ENCODE assay signal across 32 cellular contexts in genomic region chr1:244006381-244006901, GRCh38. TPM values are rescaled to one million over a fixed set of nuclear protein-coding genes. Genes with fewer than 3 reads are reported as not detected.
DNase-seq lines count a peak whose midpoint lies in the region; ATAC-seq, FAIRE-seq and TF ChIP-seq lines count a peak whose summit lies in the region.
"Had no signal": no experiment of that assay in that cellular context is flagged by ENCODE, and none has a peak within 500 bp of the region (broad histone marks: within the 10 kb centered on the region; RNA-seq: fewer than 3 reads in every experiment).

No MANE protein-coding gene starts in this region.

- BruUV-seq in HepG2 (replicated peaks; lab: Mats Ljungman, UMichigan) (no TSS peak), endothelial cell of umbilical vein (replicated peaks; lab: Mats Ljungman, UMichigan) (no TSS peak)

- H3K36me3 ChIP-seq in HepG2 (replicated peaks in 1 of 2; ENCODE audit: control insufficient read depth in 1 of 2, insufficient read depth in 2 of 2, low read length in 2 of 2) = no peaks in the 10 kb centered on the region
- H3K36me3 ChIP-seq in right lobe of liver = no peaks in the 10 kb centered on the region
- no peaks in the 10 kb centered on the region for H3K36me3 ChIP-seq in HEK293 (ENCODE audit: control insufficient read depth in 2 of 2, insufficient read depth in 1 of 2, low read length in 2 of 2)
- H3K36me3 ChIP-seq in endothelial cell of umbilical vein (ENCODE audit: control insufficient read depth in 2 of 2, extremely low read depth in 1 of 2, insufficient read depth in 2 of 2, low read length in 2 of 2) = no peaks in the 10 kb centered on the region
- H3K36me3 ChIP-seq: BE2C; BLaER1; BLaER1 treated with 17β-estradiol and CSF1 and Interleukin-3, amounts not matched to agents 10 nM and 100 nM had no signal

- intact Hi-C loops in HepG2 (cut with micrococcal nuclease; ENCODE audit: unreplicated experiment) = no loop called here
- intact Hi-C loops in right lobe of liver (cut with DNase I) = no loop called here
- intact Hi-C loops in endothelial cell of umbilical vein (cut with micrococcal nuclease) = no loop called here

- H4K20me1 ChIP-seq in HepG2 (ENCODE audit: insufficient read depth, low read length) (no peaks in the 10 kb centered on the region), endothelial cell of umbilical vein (replicated peaks; ENCODE audit: control insufficient read depth, extremely low read depth, insufficient read depth, low read length) (no peaks in the 10 kb centered on the region)
- H4K20me1 ChIP-seq: BLaER1; BLaER1 treated with 17β-estradiol and CSF1 and Interleukin-3, amounts not matched to agents 10 nM and 100 nM had no signal

- TF ChIP-seq POLR2A in HepG2 (IDR thresholded peaks at IDR 0.05; ENCODE audit: insufficient read depth in 1 of 2, low read depth in 2 of 2, low read length in 2 of 2) (no peak), right lobe of liver (IDR thresholded peaks at IDR 0.05) (no peak), endothelial cell of umbilical vein (IDR thresholded peaks at IDR 0.05; ENCODE audit: low read depth, low read length) (no peak)

- no peak overlapping the region for H2AFZ ChIP-seq in HepG2 (ENCODE audit: low read length)
- no peak overlapping the region for H2AFZ ChIP-seq in endothelial cell of umbilical vein (ENCODE audit: low read depth, low read length)

- no peak for DNase-seq in HepG2 (ENCODE audit: low spot score)
- no peak for DNase-seq in right lobe of liver
- DNase-seq in endothelial cell of umbilical vein (ENCODE audit: low read depth, low spot score) = no peak
- DNase-seq in LoVo (ENCODE audit: low spot score) = no peak
- DNase-seq in D341Med (ENCODE audit: low spot score) = no peak
- DNase-seq: 8988T; ACHN; AML-193; BE2C; Caco-2; Calu3; CD4-positive, alpha-beta memory T cell; CD4-positive, alpha-beta T cell; CD4-positive, CD25-positive, alpha-beta regulatory T cell; CD8-positive, alpha-beta memory T cell; CD8-positive, alpha-beta T cell; COR-L47; DMS 273 treated with DMSO at 0.1 percent for 48 hours; DMS153; DMS53; DMS79; DMS79 treated with DMSO at 0.1 percent for 48 hours; DND-41; EL had no signal

- no peak overlapping the region for H3K9ac ChIP-seq in HepG2 (ENCODE audit: insufficient read depth, low read depth, low read length)
- H3K9ac ChIP-seq in endothelial cell of umbilical vein (replicated peaks; ENCODE audit: extremely low read depth, insufficient read depth, low read length) = no peak overlapping the region
- H3K9ac ChIP-seq: BLaER1; BLaER1 treated with 17β-estradiol and CSF1 and Interleukin-3, amounts not matched to agents 10 nM and 100 nM had no signal

- no peaks in the 10 kb centered on the region for H3K9me3 ChIP-seq in HepG2 (ENCODE audit: low read length)
- H3K9me3 ChIP-seq in right lobe of liver = no peaks in the 10 kb centered on the region
- H3K9me3 ChIP-seq in HEK293 (ENCODE audit: control insufficient read depth, insufficient read depth, low read depth, low read length) = no peaks in the 10 kb centered on the region
- H3K9me3 ChIP-seq in endothelial cell of umbilical vein (replicated peaks; ENCODE audit: control insufficient read depth, insufficient read depth, low read length) = no peaks in the 10 kb centered on the region
- H3K9me3 ChIP-seq: A549; BE2C; BLaER1; BLaER1 treated with 17β-estradiol and CSF1 and Interleukin-3, amounts not matched to agents 10 nM and 100 nM; Caco-2 had no signal

- TF ChIP-seq CTCF in HepG2 (CRISPR knock-in tag; IDR thresholded peaks at IDR 0.05) = no peak
- TF ChIP-seq CTCF in right lobe of liver (IDR thresholded peaks at IDR 0.05) = no peak
- TF ChIP-seq CTCF in HEK293 (tag by site-specific recombination; IDR thresholded peaks at IDR 0.05) = no peak
- no peak for TF ChIP-seq CTCF in endothelial cell of umbilical vein (IDR thresholded peaks at IDR 0.05; ENCODE audit: extremely low read depth in 1 of 2, insufficient read depth in 1 of 2, low read depth in 1 of 2, low read length in 2 of 2)

- H3K4me1 ChIP-seq in HepG2 (ENCODE audit: insufficient read depth, low read length) (no peaks in the 10 kb centered on the region), right lobe of liver (no peaks in the 10 kb centered on the region), HEK293 (ENCODE audit: control insufficient read depth, insufficient read depth, low read length) (no peaks in the 10 kb centered on the region), endothelial cell of umbilical vein (ENCODE audit: control insufficient read depth, extremely low read depth, insufficient read depth, low read length) (peaks cover 8% of the 10 kb centered on the region)
- H3K4me1 ChIP-seq: A549, BE2C, Caco-2 had no signal

- TF ChIP-seq EP300 in HepG2 (IDR thresholded peaks at IDR 0.05; ENCODE audit: low read depth in 2 of 2, low read length in 2 of 2) (no peak), HepG2 (CRISPR knock-in tag; IDR thresholded peaks at IDR 0.05; ENCODE audit: borderline replicate concordance) (no peak)

- H3K27me3 ChIP-seq in HepG2 (ENCODE audit: control insufficient read depth in 1 of 2, insufficient read depth in 2 of 2, low read length in 2 of 2) (peaks cover 0 to 18% of the 10 kb centered on the region in 2 experiments; a peak in 4 of 5 replicates), right lobe of liver (no peaks in the 10 kb centered on the region), endothelial cell of umbilical vein (ENCODE audit: control insufficient read depth in 2 of 2, insufficient read depth in 2 of 2, low read length in 2 of 2) (peaks cover 0 to 2% of the 10 kb centered on the region in 2 experiments)
- H3K27me3 ChIP-seq: BE2C; BLaER1; BLaER1 treated with 17β-estradiol and CSF1 and Interleukin-3, amounts not matched to agents 10 nM and 100 nM had no signal

- POLR2A ChIA-PET in HepG2 (lab: Yijun Ruan, JAX) (no interaction called here), HEK293 (lab: Yijun Ruan, JAX) (no interaction called here), endothelial cell of umbilical vein (lab: Charles Lee) (no interaction called here)

- WGBS in HepG2 (ENCODE audit: low lambda C conversion rate) = 8% methylated on average over 3 of the region's 3 CpGs
- WGBS in right lobe of liver (ENCODE audit: insufficient coverage, low coverage, low lambda C conversion rate, missing lambda C conversion rate) = 48% methylated on average over 3 of the region's 3 CpGs

- FAIRE-seq in HepG2 (lab: Jason Lieb, UNC) (no peak), endothelial cell of umbilical vein (lab: Jason Lieb, UNC) (peak; percentile 49)
- FAIRE-seq: A204.1, A549, D721Med had no signal

- dilution Hi-C loops in endothelial cell of umbilical vein (cut with MboI; ENCODE audit: extremely low pct_ligation_motif_present, low sequenced_read_pairs) = no loop called here

- no peak for ATAC-seq in HepG2
- no peak for ATAC-seq in right lobe of liver
- ATAC-seq: A549; CD8-positive, alpha-beta T cell had no signal

- CTCF ChIA-PET in HepG2 (lab: Yijun Ruan, JAX; ENCODE audit: low intra/inter-chr PET ratio, low total read pairs) = no interaction called here
- CTCF ChIA-PET in HEK293 (lab: Yijun Ruan, JAX) = no interaction called here
- CTCF ChIA-PET in endothelial cell of umbilical vein (lab: Charles Lee) = no interaction called here

- no peak overlapping the region for H3K27ac ChIP-seq in HepG2 (ENCODE audit: extremely low read length, insufficient read depth, low read length)
- H3K27ac ChIP-seq in right lobe of liver = no peak overlapping the region
- H3K27ac ChIP-seq in HEK293 (ENCODE audit: extremely low read depth, low read depth, low read length) = no peak overlapping the region
- H3K27ac ChIP-seq in endothelial cell of umbilical vein (ENCODE audit: insufficient read depth, low read depth, low read length) = no peak overlapping the region
- H3K27ac ChIP-seq: 22Rv1; A549; BLaER1; BLaER1 treated with 17β-estradiol and CSF1 and Interleukin-3, amounts not matched to agents 10 nM and 100 nM; C4-2B had no signal

- no peaks in the 10 kb centered on the region for H3K79me2 ChIP-seq in HepG2 (ENCODE audit: insufficient read depth, low read length)
- no peaks in the 10 kb centered on the region for H3K79me2 ChIP-seq in endothelial cell of umbilical vein (ENCODE audit: control insufficient read depth, insufficient read depth, low read length)

- no peak overlapping the region for H3K4me3 ChIP-seq in HepG2 (replicated peaks in 1 of 3; ENCODE audit: insufficient read depth in 1 of 3, low read depth in 2 of 3, low read length in 3 of 3)
- no peak overlapping the region for H3K4me3 ChIP-seq in right lobe of liver
- H3K4me3 ChIP-seq in HEK293 (ENCODE audit: low read depth, low read length) = no peak overlapping the region
- no peak overlapping the region for H3K4me3 ChIP-seq in endothelial cell of umbilical vein (replicated peaks in 1 of 3; ENCODE audit: insufficient read depth in 1 of 3, low read depth in 1 of 3, low read length in 3 of 3)
- H3K4me3 ChIP-seq: A549; BLaER1; BLaER1 treated with 17β-estradiol and CSF1 and Interleukin-3, amounts not matched to agents 10 nM and 100 nM had no signal

- H3K9me1 ChIP-seq in endothelial cell of umbilical vein (replicated peaks; ENCODE audit: control insufficient read depth, extremely low read depth, insufficient read depth, low read length) = no peaks in the 10 kb centered on the region

- H3K4me2 ChIP-seq in HepG2 (ENCODE audit: low read depth, low read length) (no peak overlapping the region), endothelial cell of umbilical vein (ENCODE audit: insufficient read depth, low read length) (no peak overlapping the region)
- H3K4me2 ChIP-seq: A549; BLaER1; BLaER1 treated with 17β-estradiol and CSF1 and Interleukin-3, amounts not matched to agents 10 nM and 100 nM had no signal

- TF ChIP-seq RAD21 in HepG2 (CRISPR knock-in tag; IDR thresholded peaks at IDR 0.05) = no peak

- in situ Hi-C loops in HepG2 (cut with HindIII; ENCODE audit: extremely low pct_ligation_motif_present, low pct_unique_long_range_greater_than_20kb) = no loop called here

RNA-seq across cellular contexts. Expression of gene ZBTB18, which starts 44.6 kb away (rescaled TPM):
- 3.1 TPM in 2 replicates for total RNA-seq in HepG2 (2016; rRNA removed; fragmentation: Illumina TruSeq; extraction: Trizol)
- 0.44 and 0.51 TPM in 2 replicates for total RNA-seq in HepG2 (2016; cell fraction: cytosol; rRNA removed; fragmentation: Illumina TruSeq; extraction: Trizol; ENCODE audit: low read depth)
- 2.8 and 3.3 TPM in 2 replicates for total RNA-seq in HepG2 (2016; cell fraction: insoluble cytoplasmic fraction; rRNA removed; fragmentation: Illumina TruSeq; extraction: Trizol)
- 2.2 and 2.5 TPM in 2 replicates for total RNA-seq in HepG2 (2016; cell fraction: membrane; rRNA removed; fragmentation: Illumina TruSeq; extraction: Trizol)
- total RNA-seq in HepG2 (2016; cell fraction: nucleus; rRNA removed; fragmentation: Illumina TruSeq; extraction: Trizol) = 2.1 and 2.7 TPM in 2 replicates
- polyA plus RNA-seq in HepG2 (2011; rRNA removed) = 4.3 and 4.4 TPM in 2 replicates
- polyA plus RNA-seq in HepG2 (2011; cell fraction: cytosol; rRNA removed) = 2.7 TPM in 2 replicates
- polyA plus RNA-seq in HepG2 (2011; cell fraction: nucleus; rRNA removed) = 8.0 and 9.0 TPM in 2 replicates
- 3.9 and 4.1 TPM in 2 replicates for polyA plus RNA-seq in HepG2 (2012)
- 0.16 and 0.23 TPM in 2 replicates for polyA plus RNA-seq in HepG2 (2016; cell fraction: cytosol; fragmentation: Illumina TruSeq; extraction: Trizol; ENCODE audit: low read depth)
- 2.4 and 3.0 TPM in 2 replicates for polyA plus RNA-seq in HepG2 (2016; cell fraction: insoluble cytoplasmic fraction; fragmentation: Illumina TruSeq; extraction: Trizol; ENCODE audit: low read depth)
- polyA plus RNA-seq in HepG2 (2016; cell fraction: membrane; fragmentation: Illumina TruSeq; extraction: Trizol; ENCODE audit: low read depth) = 1.1 and 1.4 TPM in 2 replicates
- 6.3 and 6.5 TPM in 2 replicates for polyA plus RNA-seq in HepG2 (2016; cell fraction: nucleus; fragmentation: Illumina TruSeq; extraction: Trizol; ENCODE audit: insufficient read depth, low read depth)
- polyA minus RNA-seq in HepG2 (2011; rRNA and poly(A)+ RNA removed; ENCODE audit: low replicate concordance) = 2.7 and 7.5 TPM in 2 replicates
- 3.6 and 4.1 TPM in 2 replicates for polyA minus RNA-seq in HepG2 (2011; cell fraction: cytosol; rRNA and poly(A)+ RNA removed)
- 4.1 and 4.2 TPM in 2 replicates for polyA minus RNA-seq in HepG2 (2011; cell fraction: nucleus; rRNA and poly(A)+ RNA removed)
- 10 to 100 TPM in 3 of 6 experiments, 1 to 10 TPM in 3; 9.0 to 16.1 (median 10.0) TPM for total RNA-seq in right lobe of liver
- total RNA-seq in endothelial cell of umbilical vein = 20.7 and 21.1 TPM in 2 replicates
- polyA plus RNA-seq in endothelial cell of umbilical vein = 14.6 and 15.5 TPM in 2 replicates
- polyA plus RNA-seq in endothelial cell of umbilical vein (2011; cell fraction: cytosol; rRNA removed) = 13.9 and 14.7 TPM in 2 replicates
- 45.5 and 51.9 TPM in 2 replicates for polyA plus RNA-seq in endothelial cell of umbilical vein (2011; cell fraction: nucleus; rRNA removed)
- 9.4 and 10.1 TPM in 2 replicates for polyA plus RNA-seq in endothelial cell of umbilical vein (2012)
- 26.1 and 29.8 TPM in 2 replicates for polyA minus RNA-seq in endothelial cell of umbilical vein
- 1.5 TPM for polyA minus RNA-seq in endothelial cell of umbilical vein (2011; cell fraction: cytosol; rRNA and poly(A)+ RNA removed)
- 19.4 and 20.2 TPM in 2 replicates for polyA minus RNA-seq in endothelial cell of umbilical vein (2011; cell fraction: nucleus; rRNA and poly(A)+ RNA removed)
